8 cellular contexts compared by ENCODE assay signal in genomic region chr5:119070828-119071572, GRCh38. TPM values are rescaled to one million over a fixed set of nuclear protein-coding genes. Genes with fewer than 3 reads are reported as not detected.
A peak's percentile ranks its signal among the peaks of the same experiment; 100 is the strongest.
DNase-seq lines count a peak whose midpoint lies in the region; ATAC-seq, FAIRE-seq and TF ChIP-seq lines count a peak whose summit lies in the region.

Gene DMXL1 (plus strand): TSS chr5:119071087. CDS start chr5:119071570, 483 bp downstream.

- H3K9me3 Mint-ChIP-seq in activated naive CD8-positive, alpha-beta T cell treated with anti-CD3 and anti-CD28 coated beads, Interleukin-2, amount 50 U/mL, for 24 hours, result no peaks in the 10 kb centered on the region

- H3K27me3 Mint-ChIP-seq in activated naive CD8-positive, alpha-beta T cell treated with anti-CD3 and anti-CD28 coated beads, Interleukin-2, amount 50 U/mL, for 24 hours, result peaks cover 3% of the 10 kb centered on the region

- 0 to 1% methylated on average over 40 to 70 of the region's 70 CpGs for WGBS in pancreas, 2 donors

- intact Hi-C loops in Right ventricle myocardium superior (cut with DNase I) (loop anchor here (2.0 to 10.0 kb wide), 2 partner anchors 82 to 194 kb away; partner anchors contain the start of gene DTWD2), pancreas (cut with DNase I) (no loop called here), tibial artery (cut with DNase I; ENCODE audit: low total_unique reads) (loop anchor here (5.0 to 10.0 kb wide), 3 partner anchors 86 to 344 kb away; partner anchors contain the start of gene DTWD2)

- peak within 1 kb of the TSS; percentile 99 for H3K27ac Mint-ChIP-seq in activated naive CD8-positive, alpha-beta T cell treated with anti-CD3 and anti-CD28 coated beads, Interleukin-2, amount 50 U/mL, for 24 hours

- no peaks in the 10 kb centered on the region for H3K27me3 ChIP-seq in pancreas
- no peaks in the 10 kb centered on the region for H3K27me3 ChIP-seq in tibial artery

- H3K9me3 ChIP-seq in pancreas (no peaks in the 10 kb centered on the region), tibial artery (no peaks in the 10 kb centered on the region)

- ATAC-seq in HG02763 (IDR thresholded peaks at IDR 0.05; ENCODE audit: unreplicated experiment) (peak; percentile 80), Right ventricle myocardium superior (ENCODE audit: poor library complexity) (peak; percentile 98), pancreas (peak; percentile 89 to 94 (median 93))
- ATAC-seq in activated naive CD8-positive, alpha-beta T cell treated with anti-CD3 and anti-CD28 coated beads, Interleukin-2, amount 50 U/mL, for 24 hours, result peak; percentile 89

- peak within 1 kb of the TSS; percentile 72 for H3K4me3 ChIP-seq in GM12865 (ENCODE audit: low read depth, low read length)
- peak within 1 kb of the TSS; percentile 74 to 98 (median 81) for H3K4me3 ChIP-seq in pancreas
- H3K4me3 ChIP-seq in tibial artery, result peak within 1 kb of the TSS; percentile 83 to 98

- peaks cover 49% of the 10 kb centered on the region for H3K4me1 Mint-ChIP-seq in activated naive CD8-positive, alpha-beta T cell treated with anti-CD3 and anti-CD28 coated beads, Interleukin-2, amount 50 U/mL, for 24 hours

- FAIRE-seq in pancreas (lab: Jason Lieb, UNC), result peak; percentile 69

- H3K27ac ChIP-seq in pancreas (peak within 1 kb of the TSS; percentile 96 to 99 (median 97)), tibial artery (peak within 1 kb of the TSS; percentile 97 to 99)

- H3K4me1 ChIP-seq in pancreas (peaks cover 8 to 22% (median 11%) of the 10 kb centered on the region in 3 donors), tibial artery (peaks cover 0 to 49% (median 15%) of the 10 kb centered on the region in 4 donors)

- peak within 1 kb of the TSS; percentile 94 for H3K4me3 Mint-ChIP-seq in activated naive CD8-positive, alpha-beta T cell treated with anti-CD3 and anti-CD28 coated beads, Interleukin-2, amount 50 U/mL, for 24 hours

- peaks cover 6% of the 10 kb centered on the region for H3K36me3 Mint-ChIP-seq in activated naive CD8-positive, alpha-beta T cell treated with anti-CD3 and anti-CD28 coated beads, Interleukin-2, amount 50 U/mL, for 24 hours (ENCODE audit: low read depth)

- TF ChIP-seq CTCF in GM12865 (IDR thresholded peaks at IDR 0.05; ENCODE audit: insufficient read depth, low read depth, low read length, missing control alignments) (no peak), pancreas (IDR thresholded peaks at IDR 0.05) (no peak), tibial artery (IDR thresholded peaks at IDR 0.05) (no peak)

- no peaks in the 10 kb centered on the region for H3K36me3 ChIP-seq in pancreas
- no peaks in the 10 kb centered on the region for H3K36me3 ChIP-seq in tibial artery

- peak; percentile 99 for DNase-seq in GM12865 (ENCODE audit: low read depth)
- peak; percentile 69 for DNase-seq in NCI-H1417 treated with DMSO at 0.1 percent for 48 hours (lab: John Stamatoyannopoulos, UW)
- DNase-seq in SW480 (ENCODE audit: low spot score), result peak; percentile 99
- DNase-seq in activated naive CD8-positive, alpha-beta T cell treated with anti-CD3 and anti-CD28 coated beads, Interleukin-2, amount 50 U/mL, for 24 hours, result peak; percentile 96
- DNase-seq in Right ventricle myocardium superior, result peak; percentile 100
- DNase-seq in pancreas, result peak; percentile 99 to 100 (median 99)
- DNase-seq in tibial artery, result peak; percentile 100

RNA-seq across cellular contexts. Expression of gene DMXL1, which starts in this region (rescaled TPM):
- total RNA-seq in Right ventricle myocardium superior (23.3 TPM), pancreas (10 to 100 TPM; 18.0 to 30.5 (median 24.8) TPM)
- 10 to 100 TPM in 1 of 2 donors, 1 to 10 TPM in 1; 9.9 to 14.7 TPM for polyA plus RNA-seq in pancreas

Comparison
In these comparisons a context has a peak if more than half of its experiments do, and no peak if none do; other contexts are left out.
1. Peak in every context shown above with its lines: DNase-seq, ATAC-seq, H3K4me3 ChIP-seq and H3K27ac ChIP-seq.
2. intact Hi-C loops: an anchor here in Right ventricle myocardium superior (2.0 to 10.0 kb wide) and tibial artery (5.0 to 10.0 kb wide); none called in pancreas.